In genomic region chrX:11472879-11473278, GRCh38 we compare ENCODE assay signal across 23 cellular contexts.
"Had no signal": no experiment of that assay in that cellular context is flagged by ENCODE, and none has a peak within 500 bp of the region (broad histone marks: within the 10 kb centered on the region; RNA-seq: fewer than 3 reads in every experiment).

No MANE protein-coding gene starts in this region.

- H3K4me3 ChIP-seq: heart right ventricle, lung had no signal

- ATAC-seq: activated CD4-positive, alpha-beta T cell treated with anti-CD3 and anti-CD28 coated beads for 36 hours; activated T-helper 17 cell treated with anti-CD3 and anti-CD28 coated beads, Interleukin-2, amount 50 U/mL, for 72 hours; esophagus mucosa; stimulated activated naive CD8-positive, alpha-beta T cell treated with anti-CD3 and anti-CD28 coated beads, Interleukin-15, Interleukin-2, amounts not matched to agents 100 U/mL and 50 U/mL, for 24 hours; WTC11 had no signal

- H3K27ac Mint-ChIP-seq: activated CD4-positive, alpha-beta T cell treated with anti-CD3 and anti-CD28 coated beads for 36 hours; activated naive CD8-positive, alpha-beta T cell; activated T-cell treated with anti-CD3 and anti-CD28 coated beads, Interleukin-2, amount 50 U/mL, for 24 hours; activated T-helper 17 cell treated with anti-CD3 and anti-CD28 coated beads, Interleukin-2, amount 50 U/mL, for 72 hours; naive B cell; T-helper 1 cell treated with Interleukin-12 subunit alpha and Interleukin-12 subunit beta and Interleukin-4 antibody, amounts not matched to agents 30 μg/mL and 1 μg/mL, for 36 hours; WTC11 had no signal

- DNase-seq: activated CD4-positive, alpha-beta T cell treated with anti-CD3 and anti-CD28 coated beads for 36 hours; activated CD4-positive, alpha-beta T cell treated with anti-CD3 and anti-CD28 coated beads, Interleukin-2, amount 50 U/mL, for 4 hours; activated CD8-positive, alpha-beta memory T cell treated with anti-CD3 and anti-CD28 coated beads for 24 hours; activated CD8-positive, alpha-beta memory T cell treated with anti-CD3 and anti-CD28 coated beads, Interleukin-2, amount 50 U/mL, for 4 hours; activated T-cell treated with anti-CD3 and anti-CD28 coated beads, Interleukin-2, amount 50 U/mL, for 24 hours; caudate nucleus; dermis blood vessel endothelial cell; effector memory CD4-positive, alpha-beta T cell; foreskin fibroblast; islet precursor cell; naive B cell; nucleus accumbens; stimulated activated CD4-positive, alpha-beta T cell treated with anti-CD3 and anti-CD28 coated beads, Interleukin-12 subunit alpha, Interleukin-12 subunit beta, amount 100 ng/mL, for 4 hours; stimulated activated CD4-positive, alpha-beta T cell treated with anti-CD3 and anti-CD28 coated beads, Interleukin-4, amount 100 ng/mL, for 4 hours; stimulated activated naive CD8-positive, alpha-beta T cell treated with anti-CD3 and anti-CD28 coated beads, Interleukin-15, Interleukin-2, amounts not matched to agents 100 U/mL and 50 U/mL, for 24 hours; T1000 had no signal

- H3K9me3 Mint-ChIP-seq: activated T-cell treated with anti-CD3 and anti-CD28 coated beads, Interleukin-2, amount 50 U/mL, for 24 hours; activated T-helper 17 cell treated with anti-CD3 and anti-CD28 coated beads, Interleukin-2, amount 50 U/mL, for 72 hours; T-helper 1 cell treated with Interleukin-12 subunit alpha and Interleukin-12 subunit beta and Interleukin-4 antibody, amounts not matched to agents 30 μg/mL and 1 μg/mL, for 36 hours; WTC11 had no signal

- H3K4me3 Mint-ChIP-seq: activated CD4-positive, alpha-beta T cell treated with anti-CD3 and anti-CD28 coated beads for 36 hours; activated naive CD8-positive, alpha-beta T cell; activated T-cell treated with anti-CD3 and anti-CD28 coated beads, Interleukin-2, amount 50 U/mL, for 24 hours; activated T-helper 17 cell treated with anti-CD3 and anti-CD28 coated beads, Interleukin-2, amount 50 U/mL, for 72 hours; naive B cell; T-helper 1 cell treated with Interleukin-12 subunit alpha and Interleukin-12 subunit beta and Interleukin-4 antibody, amounts not matched to agents 30 μg/mL and 1 μg/mL, for 36 hours; WTC11 had no signal

- H3K4me1 Mint-ChIP-seq: activated CD4-positive, alpha-beta T cell treated with anti-CD3 and anti-CD28 coated beads for 36 hours; activated T-helper 17 cell treated with anti-CD3 and anti-CD28 coated beads, Interleukin-2, amount 50 U/mL, for 72 hours; naive B cell; WTC11 had no signal

- H3K36me3 Mint-ChIP-seq: activated naive CD8-positive, alpha-beta T cell; naive B cell; WTC11 had no signal

- H3K27me3 Mint-ChIP-seq: activated naive CD8-positive, alpha-beta T cell; activated T-helper 17 cell treated with anti-CD3 and anti-CD28 coated beads, Interleukin-2, amount 50 U/mL, for 72 hours had no signal

- H3K36me3 ChIP-seq: heart right ventricle had no signal
